In the genomic region with DNA sequence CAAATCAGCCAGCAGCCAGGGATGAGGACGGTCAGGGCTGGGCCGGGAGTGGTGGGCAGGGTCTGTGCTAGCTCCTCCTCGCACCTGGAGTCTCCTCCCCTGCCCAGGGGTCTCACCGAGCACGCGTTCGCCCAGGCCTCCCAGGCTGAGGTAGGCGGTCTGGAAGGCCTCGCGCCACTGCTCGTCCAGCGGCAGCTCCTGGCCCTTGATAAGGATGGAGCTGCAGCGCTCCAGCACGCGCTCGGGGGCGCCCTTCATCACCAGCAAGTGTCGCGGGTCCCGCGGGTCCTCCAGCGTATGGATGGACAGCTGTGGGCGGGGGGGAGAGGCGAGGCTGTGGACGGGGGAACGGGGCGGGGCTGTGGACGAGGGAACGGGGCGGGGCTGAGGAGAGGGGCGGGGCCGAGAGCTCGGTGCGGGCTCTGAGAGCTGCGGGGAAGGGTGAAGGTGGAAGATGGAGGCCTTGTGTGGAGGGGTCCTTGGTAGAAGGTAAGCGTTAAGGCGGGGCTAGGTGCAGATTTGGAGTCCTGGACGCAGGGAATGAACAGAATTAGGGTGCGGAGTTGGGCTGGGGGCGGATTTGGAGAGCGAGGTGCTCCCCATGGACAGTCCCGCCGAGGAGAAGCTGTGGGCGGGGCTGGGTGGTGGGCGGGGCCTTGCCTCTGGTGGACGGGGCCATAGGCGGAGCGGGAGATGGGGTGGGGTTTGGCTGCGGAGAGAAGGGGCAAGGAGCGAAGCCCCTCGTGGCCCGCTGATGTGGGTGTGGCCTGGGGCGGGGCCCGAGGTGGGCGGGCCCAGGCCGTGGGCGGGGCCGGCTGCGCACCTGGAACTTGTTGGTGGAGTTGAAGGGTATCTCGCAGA, we compare ENCODE assay signal across 8 cellular contexts. TPM values are rescaled to one million over a fixed set of nuclear protein-coding genes. Genes with fewer than 3 reads are reported as not detected.
DNase-seq lines count a peak whose midpoint lies in the region; ATAC-seq, FAIRE-seq and TF ChIP-seq lines count a peak whose summit lies in the region.

No MANE protein-coding gene starts in this region.

- no peaks in the 10 kb centered on the region for H3K9me3 ChIP-seq in ES-I3 (ENCODE audit: control insufficient read depth, insufficient read depth, low read length)
- no peaks in the 10 kb centered on the region for H3K9me3 ChIP-seq in heart right ventricle

- TF ChIP-seq CTCF in heart right ventricle (IDR thresholded peaks at IDR 0.05) = no peak

- FAIRE-seq in urothelium cell line (lab: Jason Lieb, UNC) = no peak
- FAIRE-seq in RCC 7860 (lab: Jason Lieb, UNC) = no peak

- 2 to 5% methylated on average over 57 to 60 of the region's 60 CpGs for WGBS in heart right ventricle, 2 donors

- DNase-seq in NCI-H82 (lab: John Stamatoyannopoulos, UW) (peak; percentile 94), heart right ventricle (peak; percentile 35 to 60), sciatic nerve (ENCODE audit: low spot score) (peak; percentile 77), urothelium cell line (ENCODE audit: low spot score) (no peak), NK-92 (lab: John Stamatoyannopoulos, UW; ENCODE audit: unreplicated experiment) (no peak), RCC 7860 (ENCODE audit: low spot score) (no peak)
- peak; percentile 56 for DNase-seq in activated naive CD4-positive, alpha-beta T cell treated with anti-CD3 and anti-CD28 coated beads for 36 hours

- no peak overlapping the region for H3K27ac Mint-ChIP-seq in activated naive CD4-positive, alpha-beta T cell treated with anti-CD3 and anti-CD28 coated beads for 36 hours

- no peaks in the 10 kb centered on the region for H3K36me3 Mint-ChIP-seq in activated naive CD4-positive, alpha-beta T cell treated with anti-CD3 and anti-CD28 coated beads for 36 hours (ENCODE audit: low read depth)

- peak overlapping the region; percentile 64 for H3K4me3 Mint-ChIP-seq in activated naive CD4-positive, alpha-beta T cell treated with anti-CD3 and anti-CD28 coated beads for 36 hours

- no peaks in the 10 kb centered on the region for H3K4me1 ChIP-seq in ES-I3 (ENCODE audit: insufficient read depth, low read length)
- H3K4me1 ChIP-seq in heart right ventricle = peaks cover 2 to 9% (median 7%) of the 10 kb centered on the region in 9 donors

- peaks cover 12% of the 10 kb centered on the region for H3K4me1 Mint-ChIP-seq in activated naive CD4-positive, alpha-beta T cell treated with anti-CD3 and anti-CD28 coated beads for 36 hours (ENCODE audit: low read depth)

- H3K27me3 Mint-ChIP-seq in activated naive CD4-positive, alpha-beta T cell treated with anti-CD3 and anti-CD28 coated beads for 36 hours (ENCODE audit: low read depth) = peaks cover 29% of the 10 kb centered on the region

- H3K27me3 ChIP-seq in heart right ventricle = peaks cover 6 to 64% (median 57%) of the 10 kb centered on the region in 7 donors

- peak overlapping the region; percentile 58; the same call in 1 of the 2 replicates for H3K9ac ChIP-seq in ES-I3 (ENCODE audit: low read depth, low read length)

- H3K27ac ChIP-seq in heart right ventricle = no peak overlapping the region

- ATAC-seq in heart right ventricle (peak; percentile 53 to 75 (median 68)), sciatic nerve (peak; percentile 59)

- intact Hi-C loops in activated naive CD4-positive, alpha-beta T cell treated with anti-CD3 and anti-CD28 coated beads for 36 hours (cut with micrococcal nuclease) = no loop called here
- intact Hi-C loops in heart right ventricle (cut with DNase I) = loop anchor here in 1 of 10 donors (10.0 kb wide), 1 partner anchor 157 kb away; the partner anchor contains the start of gene KMT2B
- intact Hi-C loops in sciatic nerve (cut with DNase I) = loop anchor here (10.0 kb wide), 1 partner anchor 1187 kb away; no protein-coding TSS in a partner anchor

- peak overlapping the region in 8 of 10 donors; percentile 14 to 44 (median 38) for H3K4me3 ChIP-seq in heart right ventricle

- H3K36me3 ChIP-seq in ES-I3 (ENCODE audit: insufficient read depth, low read length) = no peaks in the 10 kb centered on the region
- no peaks in the 10 kb centered on the region for H3K36me3 ChIP-seq in heart right ventricle

- CTCF ChIA-PET in activated naive CD4-positive, alpha-beta T cell treated with anti-CD3 and anti-CD28 coated beads for 36 hours (lab: Charles Lee) = interaction anchor here (0.6 to 1.8 kb wide), 4 partner anchors 9 to 119 kb away, joined by 3 to 8 read pairs (median 5); no protein-coding TSS in a partner anchor

- H3K9me3 Mint-ChIP-seq in activated naive CD4-positive, alpha-beta T cell treated with anti-CD3 and anti-CD28 coated beads for 36 hours = no peaks in the 10 kb centered on the region

RNA-seq across cellular contexts. Expression of gene ATP4A, which starts 5.7 kb away (rescaled TPM):
- not detected for total RNA-seq in activated naive CD4-positive, alpha-beta T cell treated with anti-CD3 and anti-CD28 coated beads for 36 hours
- not detected for total RNA-seq in heart right ventricle
- polyA plus RNA-seq in heart right ventricle = not detected
- not detected for total RNA-seq in sciatic nerve

RNA-seq across cellular contexts. Expression of gene TMEM147, which starts 12.3 kb away (rescaled TPM):
- total RNA-seq in activated naive CD4-positive, alpha-beta T cell treated with anti-CD3 and anti-CD28 coated beads for 36 hours = 10 to 100 TPM; 63.1 to 63.4 TPM
- total RNA-seq in heart right ventricle (100 to 1,000 TPM in 3 of 10 donors, 10 to 100 TPM in 7; 62.8 to 103 (median 74.7) TPM), sciatic nerve (53.9 TPM)
- 100 to 1,000 TPM in 1 of 2 donors, 10 to 100 TPM in 1; 78.0 to 229 TPM for polyA plus RNA-seq in heart right ventricle

RNA-seq across cellular contexts. Expression of gene GAPDHS, which starts 24.5 kb away (rescaled TPM):
- not detected for total RNA-seq in activated naive CD4-positive, alpha-beta T cell treated with anti-CD3 and anti-CD28 coated beads for 36 hours
- total RNA-seq in heart right ventricle = not detected
- polyA plus RNA-seq in heart right ventricle = not detected
- not detected for total RNA-seq in sciatic nerve

RNA-seq across cellular contexts. Expression of gene PMIS2, which starts 28.2 kb away (rescaled TPM):
- total RNA-seq in activated naive CD4-positive, alpha-beta T cell treated with anti-CD3 and anti-CD28 coated beads for 36 hours = not detected
- total RNA-seq in heart right ventricle = not detected
- not detected for polyA plus RNA-seq in heart right ventricle
- not detected for total RNA-seq in sciatic nerve

RNA-seq across cellular contexts. Expression of gene SBSN, which starts 29.7 kb away (rescaled TPM):
- total RNA-seq in activated naive CD4-positive, alpha-beta T cell treated with anti-CD3 and anti-CD28 coated beads for 36 hours = not detected
- total RNA-seq in heart right ventricle (not detected), sciatic nerve (not detected)
- under 1 TPM in 1 of 2 donors, not detected in 1; 0.20 TPM for polyA plus RNA-seq in heart right ventricle

Comparison
In these comparisons a context has a peak if more than half of its experiments do, and no peak if none do; other contexts are left out.
1. DNase-seq: peak in NCI-H82 (single experiment), activated naive CD4-positive, alpha-beta T cell treated with anti-CD3 and anti-CD28 coated beads for 36 hours (single experiment), heart right ventricle (2 of 2) and sciatic nerve (single experiment); none in urothelium cell line (single experiment), NK-92 (single experiment) and RCC 7860 (single experiment).